ENCODE assay signal across 23 cellular contexts in the genomic region with DNA sequence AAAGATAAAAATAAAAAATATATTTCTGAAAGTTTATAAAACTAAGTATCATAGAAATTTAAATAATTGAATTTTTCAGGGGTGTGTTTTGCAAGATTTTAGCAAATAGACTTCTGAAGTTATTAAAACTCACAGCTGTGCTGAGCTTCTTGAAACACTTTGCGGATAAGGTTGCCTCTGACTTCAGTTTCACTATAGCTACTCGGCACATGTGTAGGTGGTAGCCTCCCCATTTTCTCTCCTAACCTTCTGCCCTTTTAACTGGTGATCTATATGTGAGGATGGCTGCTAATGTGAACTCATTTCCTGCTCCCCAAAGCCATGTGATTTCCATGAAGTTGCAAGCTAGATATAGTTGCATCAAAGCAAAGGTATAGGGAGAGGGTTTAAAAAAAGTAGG.
A peak's percentile ranks its signal among the peaks of the same experiment; 100 is the strongest.
DNase-seq lines count a peak whose midpoint lies in the region; ATAC-seq lines count a peak whose summit lies in the region.
"Had no signal": no experiment of that assay in that cellular context is flagged by ENCODE, and none has a peak within 500 bp of the region (broad histone marks: within the 10 kb centered on the region; RNA-seq: fewer than 3 reads in every experiment).

No MANE protein-coding gene starts in this region.

- no peaks in the 10 kb centered on the region for H3K9me3 Mint-ChIP-seq in activated T-cell treated with anti-CD3 and anti-CD28 coated beads, Interleukin-2, amount 50 U/mL, for 4 hours
- H3K9me3 Mint-ChIP-seq in stimulated activated effector memory CD8-positive, alpha-beta T cell treated with anti-CD3 and anti-CD28 coated beads, Interleukin-12 subunit alpha, Interleukin-12 subunit beta, amount 100 ng/mL, for 72 hours: no peaks in the 10 kb centered on the region
- H3K9me3 Mint-ChIP-seq: CD8-positive, alpha-beta memory T cell had no signal

- no peak for DNase-seq in activated CD4-positive, CD25-positive, alpha-beta regulatory T cell treated with anti-CD3 and anti-CD28 coated beads, Interleukin-2, amount 50 U/mL, for 72 hours
- DNase-seq in activated T-cell treated with anti-CD3 and anti-CD28 coated beads, Interleukin-2, amount 50 U/mL, for 4 hours: no peak
- DNase-seq in activated T-cell treated with anti-CD3 and anti-CD28 coated beads, Interleukin-2, amount 50 U/mL, for 48 hours: no peak
- DNase-seq in stimulated activated CD4-positive, alpha-beta T cell treated with anti-CD3 and anti-CD28 coated beads, Interleukin-4, amount 100 ng/mL, for 24 hours: peak; percentile 18
- no peak for DNase-seq in stimulated activated CD4-positive, alpha-beta T cell treated with anti-CD3 and anti-CD28 coated beads, Interleukin-12 subunit alpha, Interleukin-12 subunit beta, amount 100 ng/mL, for 4 hours
- DNase-seq in stimulated activated effector memory CD8-positive, alpha-beta T cell treated with anti-CD3 and anti-CD28 coated beads, Interleukin-12 subunit alpha, Interleukin-12 subunit beta, amount 100 ng/mL, for 72 hours (ENCODE audit: low spot score in 2 of 2): no peak
- no peak for DNase-seq in activated gamma-delta T cell (lab: John Stamatoyannopoulos, UW)
- DNase-seq: ACHN; BE2C; CD8-positive, alpha-beta memory T cell; DMS 273 treated with DMSO at 0.1 percent for 48 hours; DMS79; EL; GDM1; HCEC 1CT; KBM-7; NCI-H1105; NCI-H1436 treated with DMSO at 0.1 percent for 48 hours; NCI-H187 treated with DMSO at 0.1 percent for 48 hours; NCI-H524; NCI-H748 treated with DMSO at 0.1 percent for 48 hours had no signal

- H3K27ac Mint-ChIP-seq in stimulated activated effector memory CD8-positive, alpha-beta T cell treated with anti-CD3 and anti-CD28 coated beads, Interleukin-12 subunit alpha, Interleukin-12 subunit beta, amount 100 ng/mL, for 72 hours: no peak overlapping the region

- peaks cover 3% of the 10 kb centered on the region for H3K4me1 Mint-ChIP-seq in activated T-cell treated with anti-CD3 and anti-CD28 coated beads, Interleukin-2, amount 50 U/mL, for 4 hours (ENCODE audit: low read depth)
- peaks cover 16% of the 10 kb centered on the region for H3K4me1 Mint-ChIP-seq in stimulated activated effector memory CD8-positive, alpha-beta T cell treated with anti-CD3 and anti-CD28 coated beads, Interleukin-12 subunit alpha, Interleukin-12 subunit beta, amount 100 ng/mL, for 72 hours

- no peaks in the 10 kb centered on the region for H3K36me3 Mint-ChIP-seq in activated T-cell treated with anti-CD3 and anti-CD28 coated beads, Interleukin-2, amount 50 U/mL, for 4 hours (ENCODE audit: insufficient read depth)
- no peaks in the 10 kb centered on the region for H3K36me3 Mint-ChIP-seq in stimulated activated effector memory CD8-positive, alpha-beta T cell treated with anti-CD3 and anti-CD28 coated beads, Interleukin-12 subunit alpha, Interleukin-12 subunit beta, amount 100 ng/mL, for 72 hours
- H3K36me3 Mint-ChIP-seq: CD14-positive monocyte; CD8-positive, alpha-beta memory T cell had no signal

- ATAC-seq in activated CD4-positive, CD25-positive, alpha-beta regulatory T cell treated with anti-CD3 and anti-CD28 coated beads, Interleukin-2, amount 50 U/mL, for 24 hours: peak; percentile 63 to 85
- ATAC-seq in activated T-cell treated with anti-CD3 and anti-CD28 coated beads, Interleukin-2, amount 50 U/mL, for 4 hours: peak; percentile 74 to 94
- peak; percentile 60 for ATAC-seq in stimulated activated effector memory CD8-positive, alpha-beta T cell treated with anti-CD3 and anti-CD28 coated beads, Interleukin-12 subunit alpha, Interleukin-12 subunit beta, amount 100 ng/mL, for 72 hours

- H3K27me3 Mint-ChIP-seq in activated T-cell treated with anti-CD3 and anti-CD28 coated beads, Interleukin-2, amount 50 U/mL, for 4 hours (ENCODE audit: low read depth): peaks cover 23% of the 10 kb centered on the region

- H3K4me3 Mint-ChIP-seq in activated T-cell treated with anti-CD3 and anti-CD28 coated beads, Interleukin-2, amount 50 U/mL, for 4 hours: no peak overlapping the region
- no peak overlapping the region for H3K4me3 Mint-ChIP-seq in stimulated activated effector memory CD8-positive, alpha-beta T cell treated with anti-CD3 and anti-CD28 coated beads, Interleukin-12 subunit alpha, Interleukin-12 subunit beta, amount 100 ng/mL, for 72 hours
- H3K4me3 Mint-ChIP-seq: CD14-positive monocyte had no signal
